In the genomic region with DNA sequence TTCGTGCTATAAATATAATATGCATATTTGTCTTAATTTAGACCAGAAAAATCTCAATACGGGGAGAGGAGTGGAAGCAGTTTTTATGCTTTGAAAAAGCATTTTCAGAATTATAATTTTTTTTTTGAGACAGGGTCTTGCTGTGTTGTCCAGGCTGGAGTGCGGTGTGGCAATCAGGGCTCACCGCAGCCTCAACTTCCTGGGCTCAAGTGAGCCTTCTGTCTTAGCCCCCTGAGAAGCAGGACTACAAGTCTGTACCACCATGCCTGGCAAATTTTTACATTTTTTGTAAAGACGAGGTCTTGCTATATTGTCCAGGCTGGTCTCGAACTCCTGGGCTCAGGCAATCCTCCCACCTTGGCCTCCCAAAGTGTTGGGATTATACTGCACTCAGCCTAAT, we compare ENCODE assay signal across 28 cellular contexts.
"Had no signal": no experiment of that assay in that cellular context is flagged by ENCODE, and none has a peak within 500 bp of the region (broad histone marks: within the 10 kb centered on the region; RNA-seq: fewer than 3 reads in every experiment).

No MANE protein-coding gene starts in this region.

- FAIRE-seq: colon, endometrium, endothelial cell of umbilical vein, frontal cortex had no signal

- H3K27ac ChIP-seq: colonic mucosa, coronary artery, dorsolateral prefrontal cortex, epithelial cell of prostate, esophagus muscularis mucosa, esophagus squamous epithelium, foreskin keratinocyte, gastrocnemius medialis, gastroesophageal sphincter, heart left ventricle, heart right ventricle had no signal

- H3K4me3 ChIP-seq: colonic mucosa, coronary artery, dorsolateral prefrontal cortex, esophagus muscularis mucosa, esophagus squamous epithelium, gastrocnemius medialis, gastroesophageal sphincter, heart left ventricle, heart right ventricle had no signal

- H3K27me3 ChIP-seq: colonic mucosa, dorsolateral prefrontal cortex, esophagus muscularis mucosa, esophagus squamous epithelium, foreskin keratinocyte, gastrocnemius medialis, gastroesophageal sphincter, heart left ventricle, heart right ventricle had no signal

- DNase-seq: colonic mucosa; cortex of kidney; dermis blood vessel endothelial cell; dorsolateral prefrontal cortex; effector CD4-positive, alpha-beta T cell; effector CD8-positive, alpha-beta T cell; effector memory CD4-positive, alpha-beta T cell; effector memory CD8-positive, alpha-beta T cell; endodermal cell; erythroblast; esophagus squamous epithelium; foreskin fibroblast; foreskin keratinocyte; foreskin melanocyte; gastrocnemius medialis; glutamatergic neuron; head of caudate nucleus; heart left ventricle; heart right ventricle had no signal

- ATAC-seq: effector memory CD8-positive, alpha-beta T cell; esophagus mucosa; foreskin keratinocyte; gastrocnemius medialis; gastroesophageal sphincter; heart left ventricle; heart right ventricle had no signal

- H3K9me3 ChIP-seq: colonic mucosa, esophagus muscularis mucosa, esophagus squamous epithelium, gastrocnemius medialis, gastroesophageal sphincter, heart left ventricle, heart right ventricle had no signal

- H3K36me3 ChIP-seq: colonic mucosa, esophagus muscularis mucosa, esophagus squamous epithelium, gastrocnemius medialis, gastroesophageal sphincter, heart left ventricle, heart right ventricle had no signal

- H3K4me1 ChIP-seq: colonic mucosa, esophagus muscularis mucosa, esophagus squamous epithelium, foreskin keratinocyte, gastrocnemius medialis, gastroesophageal sphincter had no signal
